In genomic region chr7:20647051-20647450, GRCh38 we compare ENCODE assay signal across 22 cellular contexts. TPM values are rescaled to one million over a fixed set of nuclear protein-coding genes. Genes with fewer than 3 reads are reported as not detected.
"Had no signal": no experiment of that assay in that cellular context is flagged by ENCODE, and none has a peak within 500 bp of the region (broad histone marks: within the 10 kb centered on the region; RNA-seq: fewer than 3 reads in every experiment).

No MANE protein-coding gene starts in this region.

- H3K27me3 ChIP-seq: foreskin keratinocyte, tibial artery had no signal

- H3K36me3 ChIP-seq: adrenal gland, esophagus muscularis mucosa, lower lobe of right lung, tibial artery had no signal

- ATAC-seq: activated naive CD4-positive, alpha-beta T cell treated with anti-CD3 and anti-CD28 coated beads, Interleukin-2, amount 50 U/mL, for 72 hours; activated T-cell treated with anti-CD3 and anti-CD28 coated beads, Interleukin-2, amount 50 U/mL, for 72 hours; foreskin keratinocyte; lower lobe of right lung; SK-N-SH treated with all-trans-retinoic acid at 6 μM for 48 hours had no signal

- H3K27ac ChIP-seq: adrenal gland, esophagus muscularis mucosa, foreskin keratinocyte, lower lobe of right lung, parathyroid adenoma, tibial artery had no signal

- H3K4me3 ChIP-seq: adrenal gland, esophagus muscularis mucosa, lower lobe of right lung, tibial artery had no signal

- DNase-seq: activated CD4-positive, alpha-beta T cell treated with anti-CD3 and anti-CD28 coated beads, Interleukin-2, amount 10 ng/mL, durations not matched to agents 24 days and 14 days; activated CD8-positive, alpha-beta memory T cell treated with anti-CD3 and anti-CD28 coated beads, Interleukin-2, amount 50 U/mL, for 48 hours; activated effector memory CD4-positive, alpha-beta T cell treated with anti-CD3 and anti-CD28 coated beads, Interleukin-2, amount 50 U/mL, for 16 hours; activated T-cell treated with anti-CD3 and anti-CD28 coated beads, Interleukin-2, amount 50 U/mL, for 72 hours; adrenal gland; cerebellar nuclear complex; effector memory CD4-positive, alpha-beta T cell; foreskin keratinocyte; hypothalamus; lower lobe of right lung; stimulated activated CD8-positive, alpha-beta memory T cell treated with anti-CD3 and anti-CD28 coated beads, Interleukin-4, amount 100 ng/mL, for 48 hours; stimulated activated naive CD4-positive, alpha-beta T cell; T1000; tibial artery had no signal

RNA-seq across cellular contexts. Expression of gene ABCB5, which starts 31.6 kb away (rescaled TPM):
- total RNA-seq: activated CD4-positive, alpha-beta T cell treated with anti-CD3 and anti-CD28 coated beads, Interleukin-2, amount 10 ng/mL, durations not matched to agents 24 days and 14 days; activated naive CD4-positive, alpha-beta T cell treated with anti-CD3 and anti-CD28 coated beads, Interleukin-2, amount 50 U/mL, for 72 hours; activated T-cell treated with anti-CD3 and anti-CD28 coated beads, Interleukin-2, amount 50 U/mL, for 72 hours; adrenal gland; endothelial cell of umbilical vein; foreskin keratinocyte; T-helper 1 cell treated with Interleukin-12 subunit alpha and Interleukin-12 subunit beta and Interleukin-4 antibody, amounts not matched to agents 30 ng/mL and 1 ng/mL, for 36 hours; urinary bladder had no signal
- polyA plus RNA-seq: endothelial cell of umbilical vein, foreskin keratinocyte, keratinocyte, urinary bladder had no signal
